Comparison of ENCODE assay signal across 1 cellular context in genomic region chr17:32349854-32350661, GRCh38.
TF ChIP-seq lines count a peak whose summit lies in the region.

Gene ZNF207, plus strand, starts transcription at chr17:32350157. Its CDS starts 129 bp downstream, at chr17:32350286.

TF ChIP-seq in HepG2, 621 proteins besides CTCF, POLR2A, EP300 and RAD21 (continued from another document and continues in another):
- no peak; the same call in 1 of the 2 replicates for TF ChIP-seq THAP7 (CRISPR knock-in tag; IDR thresholded peaks at IDR 0.05)
- TF ChIP-seq KLF12 (CRISPR knock-in tag; IDR thresholded peaks at IDR 0.05; ENCODE audit: borderline replicate concordance), result peak; percentile 77
- TF ChIP-seq MLXIP (CRISPR knock-in tag; IDR thresholded peaks at IDR 0.05; ENCODE audit: borderline replicate concordance), result no peak
- TF ChIP-seq SOX13 (IDR thresholded peaks at IDR 0.05), result peak; percentile 34; the same call in 1 of the 2 replicates
- no peak for TF ChIP-seq SOX13 (CRISPR knock-in tag; conservative IDR thresholded peaks at IDR 0.05 in 1 of 2, IDR thresholded peaks at IDR 0.05 in 1 of 2)
- peak; percentile 64; the same call in 1 of the 2 replicates for TF ChIP-seq ZNF891 (CRISPR knock-in tag; IDR thresholded peaks at IDR 0.05)
- TF ChIP-seq XBP1 (CRISPR knock-in tag; IDR thresholded peaks at IDR 0.05), result no peak
- TF ChIP-seq NFKBIZ (CRISPR knock-in tag; IDR thresholded peaks at IDR 0.05), result peak; percentile 66; the same call in 1 of the 2 replicates
- TF ChIP-seq FOXK2 (IDR thresholded peaks at IDR 0.05), result no peak
- no peak; the same call in 1 of the 2 replicates for TF ChIP-seq AHR (CRISPR knock-in tag; IDR thresholded peaks at IDR 0.05)
- no peak; the same call in 1 of the 2 replicates for TF ChIP-seq ZFP36L2 (CRISPR knock-in tag; IDR thresholded peaks at IDR 0.05)
- no peak for TF ChIP-seq ZBTB37 (CRISPR knock-in tag; IDR thresholded peaks at IDR 0.05)
- peak; percentile 92 for TF ChIP-seq ZHX2 (IDR thresholded peaks at IDR 0.05; ENCODE audit: low read depth)
- no peak for TF ChIP-seq ZHX2 (CRISPR knock-in tag; IDR thresholded peaks at IDR 0.05; ENCODE audit: borderline replicate concordance)
- TF ChIP-seq TAF15 (IDR thresholded peaks at IDR 0.05; ENCODE audit: low read depth, low read length, poor library complexity, severe bottlenecking), result peak; percentile 47
- TF ChIP-seq PRDM10 (CRISPR knock-in tag; IDR thresholded peaks at IDR 0.05; ENCODE audit: low read depth), result no peak
- TF ChIP-seq MTF2 (CRISPR knock-in tag; IDR thresholded peaks at IDR 0.05; ENCODE audit: borderline replicate concordance), result 0 out of 2 replicates have a peak, but pooled peaks have one; percentile 73
- TF ChIP-seq ZNF101 (CRISPR knock-in tag; IDR thresholded peaks at IDR 0.05; ENCODE audit: borderline replicate concordance, low read depth), result no peak
- 0 out of 2 replicates have a peak, but pooled peaks have one; percentile 42 for TF ChIP-seq NKX3-1 (CRISPR knock-in tag; IDR thresholded peaks at IDR 0.05)
- TF ChIP-seq GTF2F1 (IDR thresholded peaks at IDR 0.05; ENCODE audit: low read length), result peak; percentile 62; the same call in 1 of the 2 replicates
- TF ChIP-seq ZNF446 (CRISPR knock-in tag; IDR thresholded peaks at IDR 0.05), result 0 out of 2 replicates have a peak, but pooled peaks have one; percentile 28
- no peak for TF ChIP-seq AKNA (CRISPR knock-in tag; IDR thresholded peaks at IDR 0.05; ENCODE audit: borderline replicate concordance)
- TF ChIP-seq RXRB (CRISPR knock-in tag; IDR thresholded peaks at IDR 0.05; ENCODE audit: borderline replicate concordance), result peak; percentile 33; the same call in 1 of the 2 replicates
- TF ChIP-seq MLX (CRISPR knock-in tag; IDR thresholded peaks at IDR 0.05), result peak; percentile 56; the same call in 1 of the 2 replicates
- TF ChIP-seq TFDP1 (CRISPR knock-in tag; IDR thresholded peaks at IDR 0.05; ENCODE audit: borderline replicate concordance), result peak; percentile 61; the same call in 1 of the 2 replicates
- TF ChIP-seq CENPX (CRISPR knock-in tag; IDR thresholded peaks at IDR 0.05), result no peak
- no peak for TF ChIP-seq ZNF83 (CRISPR knock-in tag; IDR thresholded peaks at IDR 0.05; ENCODE audit: borderline replicate concordance)
- TF ChIP-seq ZNF451 (CRISPR knock-in tag; IDR thresholded peaks at IDR 0.05), result no peak
- TF ChIP-seq SRY (CRISPR knock-in tag; IDR thresholded peaks at IDR 0.05), result no peak
- TF ChIP-seq BHLHE40 (IDR thresholded peaks at IDR 0.05; ENCODE audit: low read length), result no peak
- TF ChIP-seq HNRNPK (IDR thresholded peaks at IDR 0.05; ENCODE audit: low read depth, low read length, poor library complexity, severe bottlenecking), result no peak
